23 cellular contexts compared by ENCODE assay signal in the genomic region with DNA sequence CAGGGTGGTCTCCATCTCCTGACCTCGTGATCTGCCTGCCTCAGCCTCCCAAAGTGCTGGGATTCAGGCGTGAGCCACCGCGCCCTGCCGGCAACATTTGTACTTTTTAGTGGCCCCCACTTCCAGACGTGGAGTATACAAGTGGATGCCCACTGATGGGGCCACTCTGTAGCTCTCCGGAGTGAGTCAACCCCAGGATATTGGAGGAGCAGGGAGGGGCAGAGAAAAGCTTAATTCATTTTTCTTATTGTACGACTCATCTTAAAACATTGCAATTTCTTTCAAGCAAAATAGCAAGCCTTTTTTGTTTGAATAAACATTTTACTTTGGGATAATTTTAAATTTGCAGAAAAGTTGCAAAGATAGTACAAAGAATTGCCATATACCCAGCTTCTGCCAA. TPM values are rescaled to one million over a fixed set of nuclear protein-coding genes. Genes with fewer than 3 reads are reported as not detected.
"Had no signal": no experiment of that assay in that cellular context is flagged by ENCODE, and none has a peak within 500 bp of the region (broad histone marks: within the 10 kb centered on the region; RNA-seq: fewer than 3 reads in every experiment).

No MANE protein-coding gene starts in this region.

- H3K9me3 ChIP-seq: heart left ventricle, sigmoid colon, spleen, thyroid gland had no signal

- H3K27ac Mint-ChIP-seq: activated CD8-positive, alpha-beta T cell treated with anti-CD3 and anti-CD28 coated beads, Interleukin-2, amount 10 ng/mL, durations not matched to agents 7 days and 5 days; activated T-cell treated with anti-CD3 and anti-CD28 coated beads, Interleukin-2, amount 50 U/mL, for 24 hours had no signal

- H3K4me3 Mint-ChIP-seq: activated CD4-positive, alpha-beta T cell treated with anti-CD3 and anti-CD28 coated beads, Interleukin-2, amount 10 ng/mL, durations not matched to agents 7 days and 5 days; activated CD8-positive, alpha-beta T cell treated with anti-CD3 and anti-CD28 coated beads, Interleukin-2, amount 10 ng/mL, durations not matched to agents 7 days and 5 days; activated T-cell treated with anti-CD3 and anti-CD28 coated beads, Interleukin-2, amount 50 U/mL, for 24 hours had no signal

- H3K27ac ChIP-seq: heart left ventricle, sigmoid colon, thyroid gland had no signal

- H3K27me3 Mint-ChIP-seq: activated CD4-positive, alpha-beta T cell treated with anti-CD3 and anti-CD28 coated beads, Interleukin-2, amount 10 ng/mL, durations not matched to agents 7 days and 5 days had no signal

- H3K9me3 Mint-ChIP-seq: activated CD4-positive, alpha-beta T cell treated with anti-CD3 and anti-CD28 coated beads, Interleukin-2, amount 10 ng/mL, durations not matched to agents 7 days and 5 days; activated T-cell treated with anti-CD3 and anti-CD28 coated beads, Interleukin-2, amount 50 U/mL, for 24 hours; activated T-helper 2 cell treated with anti-CD3 and anti-CD28 coated beads, Interferon-gamma antibody, Interleukin-2, Interleukin-4, amounts not matched to agents 10 μg/mL and 5 μg/mL and 100 μg/mL, durations not matched to agents 14 hours and 24 hours and 36 hours had no signal

- H3K27me3 ChIP-seq: sigmoid colon, thyroid gland had no signal

- H3K4me3 ChIP-seq: heart left ventricle, sigmoid colon, spleen, thyroid gland had no signal

- H3K36me3 ChIP-seq: heart left ventricle, sigmoid colon, spleen, thyroid gland had no signal

- DNase-seq: activated CD4-positive, alpha-beta T cell treated with anti-CD3 and anti-CD28 coated beads, Interleukin-2, amount 10 ng/mL, durations not matched to agents 7 days and 5 days; activated CD8-positive, alpha-beta T cell treated with anti-CD3 and anti-CD28 coated beads, Interleukin-2, amount 10 ng/mL, durations not matched to agents 7 days and 5 days; activated naive CD4-positive, alpha-beta T cell treated with Interleukin-2 at 50 U/mL for 16 hours; activated T-cell treated with anti-CD3 and anti-CD28 coated beads, Interleukin-2, amount 50 U/mL, for 24 hours; aorta; cerebellar nuclear complex; cortex of kidney; effector CD4-positive, alpha-beta T cell; heart left ventricle; kidney; midbrain; occipital lobe; posterior cingulate gyrus; sigmoid colon; spleen; stimulated activated naive CD4-positive, alpha-beta T cell had no signal

- ATAC-seq: activated CD4-positive, CD25-positive, alpha-beta regulatory T cell treated with anti-CD3 and anti-CD28 coated beads, Interleukin-2, amount 50 U/mL, for 24 hours; activated CD8-positive, alpha-beta T cell treated with anti-CD3 and anti-CD28 coated beads, Interleukin-2, amount 10 ng/mL, durations not matched to agents 7 days and 5 days; left lobe of liver had no signal

RNA-seq across cellular contexts. Expression of a gene that starts 34.6 kb away (rescaled TPM):
- total RNA-seq: activated CD4-positive, alpha-beta T cell treated with anti-CD3 and anti-CD28 coated beads, Interleukin-2, amount 10 ng/mL, durations not matched to agents 7 days and 5 days; activated CD8-positive, alpha-beta T cell treated with anti-CD3 and anti-CD28 coated beads, Interleukin-2, amount 10 ng/mL, durations not matched to agents 7 days and 5 days; activated T-helper 2 cell treated with anti-CD3 and anti-CD28 coated beads, Interferon-gamma antibody, Interleukin-2, Interleukin-4, amounts not matched to agents 10 μg/mL and 5 μg/mL and 100 μg/mL, durations not matched to agents 14 hours and 24 hours and 36 hours; aorta; kidney; left lobe of liver; lung microvascular endothelial cell; renal cortical epithelial cell; sigmoid colon had no signal
- polyA plus RNA-seq: aorta, heart left ventricle, neural cell had no signal
